Comparison of ENCODE assay signal across 15 cellular contexts in genomic region chr9:98083059-98083458, GRCh38. TPM values are rescaled to one million over a fixed set of nuclear protein-coding genes. Genes with fewer than 3 reads are reported as not detected.
DNase-seq lines count a peak whose midpoint lies in the region; ATAC-seq and TF ChIP-seq lines count a peak whose summit lies in the region.
"Had no signal": no experiment of that assay in that cellular context is flagged by ENCODE, and none has a peak within 500 bp of the region (broad histone marks: within the 10 kb centered on the region; RNA-seq: fewer than 3 reads in every experiment).

No MANE protein-coding gene starts in this region.

- H3K27me3 ChIP-seq in right atrium auricular region (no peaks in the 10 kb centered on the region), left lung (no peaks in the 10 kb centered on the region), mammary epithelial cell (ENCODE audit: insufficient read depth, low read length) (no peaks in the 10 kb centered on the region)
- H3K27me3 ChIP-seq: BLaER1 treated with 17β-estradiol and CSF1 and Interleukin-3, amounts not matched to agents 10 nM and 100 nM; body of pancreas; stomach had no signal

- H3K79me2 ChIP-seq in mammary epithelial cell (ENCODE audit: insufficient read depth, low read length): no peaks in the 10 kb centered on the region

- CTCF ChIA-PET in mammary epithelial cell (lab: Charles Lee; ENCODE audit: low non-redundant PET): no interaction called here

- dilution Hi-C loops in mammary epithelial cell (cut with HindIII; ENCODE audit: low sequenced_read_pairs): no loop called here

- no peak overlapping the region for H3K4me3 ChIP-seq in right atrium auricular region
- H3K4me3 ChIP-seq in left lung: no peak overlapping the region
- no peak overlapping the region for H3K4me3 ChIP-seq in mammary epithelial cell (replicated peaks in 1 of 3; ENCODE audit: insufficient read depth in 1 of 3, low read depth in 2 of 3, low read length in 3 of 3)
- H3K4me3 ChIP-seq: BLaER1 treated with 17β-estradiol and CSF1 and Interleukin-3, amounts not matched to agents 10 nM and 100 nM; body of pancreas; stomach had no signal

- no peak for TF ChIP-seq CTCF in right atrium auricular region (IDR thresholded peaks at IDR 0.05)
- no peak for TF ChIP-seq CTCF in left lung (IDR thresholded peaks at IDR 0.05)
- no peak for TF ChIP-seq CTCF in mammary epithelial cell (conservative IDR thresholded peaks at IDR 0.05 in 1 of 2, IDR thresholded peaks at IDR 0.05 in 1 of 2; ENCODE audit: extremely low read depth in 1 of 2, insufficient read depth in 1 of 2, low read depth in 1 of 2, low read length in 2 of 2)

- peak; percentile 61 for ATAC-seq in Right ventricle myocardium superior (ENCODE audit: poor library complexity)
- no peak for ATAC-seq in activated naive CD4-positive, alpha-beta T cell treated with anti-CD3 and anti-CD28 coated beads, Interleukin-2, amount 50 U/mL, for 72 hours
- peak; percentile 7 for ATAC-seq in left lung
- ATAC-seq in SK-N-SH treated with all-trans-retinoic acid at 6 μM for 48 hours: no peak
- ATAC-seq in GM21526 (IDR thresholded peaks at IDR 0.05; ENCODE audit: low FRiP score, unreplicated experiment): no peak
- ATAC-seq: body of pancreas had no signal

- WGBS in mammary epithelial cell (ENCODE audit: low coverage, missing lambda C conversion rate): 100% methylated on average over 2 of the region's 2 CpGs

- BruUV-seq in mammary epithelial cell (replicated peaks; lab: Mats Ljungman, UMichigan): no TSS peak

- no peak for DNase-seq in Right ventricle myocardium superior
- no peak for DNase-seq in right atrium auricular region (ENCODE audit: low spot score)
- DNase-seq in activated naive CD4-positive, alpha-beta T cell treated with anti-CD3 and anti-CD28 coated beads, Interleukin-2, amount 50 U/mL, for 72 hours (ENCODE audit: low spot score in 2 of 2): no peak
- DNase-seq in left lung: no peak
- DNase-seq in mammary epithelial cell: no peak
- DNase-seq in amniotic stem cell (lab: John Stamatoyannopoulos, UW): no peak
- DNase-seq: activated CD4-positive, alpha-beta T cell treated with anti-CD3 and anti-CD28 coated beads, Interleukin-2, amount 50 U/mL, for 48 hours; body of pancreas; NCI-H226; stimulated activated CD4-positive, alpha-beta T cell treated with anti-CD3 and anti-CD28 coated beads, Interleukin-1b, Interleukin-23, amount 100 ng/mL, for 48 hours; stomach had no signal

- H3K36me3 ChIP-seq in right atrium auricular region (peaks cover 29% of the 10 kb centered on the region), left lung (peaks cover 3 to 96% of the 10 kb centered on the region in 2 donors), mammary epithelial cell (ENCODE audit: insufficient read depth, low read length) (peaks cover 16% of the 10 kb centered on the region)

- intact Hi-C loops in Right ventricle myocardium superior (cut with DNase I): no loop called here
- intact Hi-C loops in left lung (cut with DNase I): no loop called here
- intact Hi-C loops in mammary epithelial cell (cut with micrococcal nuclease): no loop called here

- H3K27ac Mint-ChIP-seq in activated naive CD4-positive, alpha-beta T cell treated with anti-CD3 and anti-CD28 coated beads, Interleukin-2, amount 50 U/mL, for 72 hours: peak overlapping the region; percentile 57 to 79

- H3K36me3 Mint-ChIP-seq in activated naive CD4-positive, alpha-beta T cell treated with anti-CD3 and anti-CD28 coated beads, Interleukin-2, amount 50 U/mL, for 72 hours: peaks cover 10 to 31% of the 10 kb centered on the region in 2 donors

- H3K27ac ChIP-seq in right atrium auricular region (no peak overlapping the region), left lung (peak overlapping the region; percentile 20 to 26), mammary epithelial cell (ENCODE audit: insufficient read depth, low read depth, low read length) (no peak overlapping the region)
- H3K27ac ChIP-seq: body of pancreas, KMS-11 had no signal

- no peak overlapping the region for H2AFZ ChIP-seq in mammary epithelial cell (ENCODE audit: low read depth, low read length)

- H3K9me3 Mint-ChIP-seq in activated naive CD4-positive, alpha-beta T cell treated with anti-CD3 and anti-CD28 coated beads, Interleukin-2, amount 50 U/mL, for 72 hours: no peaks in the 10 kb centered on the region

- H4K20me1 ChIP-seq in mammary epithelial cell (ENCODE audit: insufficient read depth, low read length): no peaks in the 10 kb centered on the region

- H3K4me1 ChIP-seq in right atrium auricular region (peaks cover 0 to 9% of the 10 kb centered on the region in 2 donors), left lung (peaks cover 0 to 26% of the 10 kb centered on the region in 2 donors), mammary epithelial cell (ENCODE audit: insufficient read depth, low read length) (peaks cover 21% of the 10 kb centered on the region)

- no peak overlapping the region for H3K9ac ChIP-seq in mammary epithelial cell (ENCODE audit: insufficient read depth, low read length)
- H3K9ac ChIP-seq: KMS-11 had no signal

- in situ Hi-C loops in mammary epithelial cell (cut with MboI; ENCODE audit: low sequenced_read_pairs in 2 of 2): no loop called here

- no peaks in the 10 kb centered on the region for H3K9me3 ChIP-seq in right atrium auricular region
- H3K9me3 ChIP-seq in left lung: no peaks in the 10 kb centered on the region
- no peaks in the 10 kb centered on the region for H3K9me3 ChIP-seq in mammary epithelial cell (replicated peaks; ENCODE audit: insufficient read depth, low read length)
- H3K9me3 ChIP-seq: body of pancreas, stomach had no signal

- H3K4me2 ChIP-seq in mammary epithelial cell (ENCODE audit: insufficient read depth, low read depth, low read length): no peak overlapping the region
- H3K4me2 ChIP-seq: KMS-11 had no signal

TF ChIP-seq in SK-N-SH treated with all-trans-retinoic acid at 6 μM for 48 hours, 23 proteins besides CTCF, POLR2A, EP300 and RAD21:
- TF ChIP-seq ZFP30 (CRISPR knock-in tag; IDR thresholded peaks at IDR 0.05): no peak
- TF ChIP-seq POU6F1 (CRISPR knock-in tag; IDR thresholded peaks at IDR 0.05; ENCODE audit: borderline replicate concordance, low read depth): no peak
- no peak for TF ChIP-seq GLIS3 (CRISPR knock-in tag; IDR thresholded peaks at IDR 0.05)
- no peak for TF ChIP-seq ZNF8 (CRISPR knock-in tag; IDR thresholded peaks at IDR 0.05)
- no peak for TF ChIP-seq SNAI2 (CRISPR knock-in tag; IDR thresholded peaks at IDR 0.05)
- no peak for TF ChIP-seq ZNF70 (CRISPR knock-in tag; IDR thresholded peaks at IDR 0.05)
- no peak for TF ChIP-seq ESRRG (CRISPR knock-in tag; IDR thresholded peaks at IDR 0.05)
- TF ChIP-seq ZFP3 (CRISPR knock-in tag; IDR thresholded peaks at IDR 0.05): no peak
- TF ChIP-seq ISL1 (CRISPR knock-in tag; IDR thresholded peaks at IDR 0.05): no peak

RNA-seq across cellular contexts. Expression of gene NANS, which starts 26.5 kb away (rescaled TPM):
- total RNA-seq in Right ventricle myocardium superior (33.4 TPM), right atrium auricular region (10 to 100 TPM; 27.4 to 35.5 TPM), left lung (10 to 100 TPM; 51.8 to 72.0 TPM), mammary epithelial cell (10 to 100 TPM; 44.7 to 52.4 TPM)
- 10 to 100 TPM; 55.9 to 60.0 TPM for total RNA-seq in activated naive CD4-positive, alpha-beta T cell treated with anti-CD3 and anti-CD28 coated beads, Interleukin-2, amount 50 U/mL, for 72 hours
- 69.6 TPM for polyA plus RNA-seq in mammary epithelial cell
- polyA minus RNA-seq in mammary epithelial cell: 39.5 TPM

RNA-seq across cellular contexts. Expression of gene TRIM14, which starts 36.0 kb away (rescaled TPM):
- total RNA-seq in Right ventricle myocardium superior (4.9 TPM), right atrium auricular region (1 to 10 TPM; 1.8 to 2.0 TPM), left lung (10 to 100 TPM; 26.8 to 37.2 TPM), mammary epithelial cell (10 to 100 TPM; 11.3 to 17.6 TPM)
- 10 to 100 TPM; 37.3 to 59.3 TPM for total RNA-seq in activated naive CD4-positive, alpha-beta T cell treated with anti-CD3 and anti-CD28 coated beads, Interleukin-2, amount 50 U/mL, for 72 hours
- 14.6 TPM for polyA plus RNA-seq in mammary epithelial cell
- 38.8 TPM for polyA minus RNA-seq in mammary epithelial cell

Comparison
In these comparisons a context has a peak if more than half of its experiments do, and no peak if none do; other contexts are left out.
1. ATAC-seq: peak in Right ventricle myocardium superior (single experiment) and left lung (single experiment); none in activated naive CD4-positive, alpha-beta T cell treated with anti-CD3 and anti-CD28 coated beads, Interleukin-2, amount 50 U/mL, for 72 hours (0 of 2), SK-N-SH treated with all-trans-retinoic acid at 6 μM for 48 hours (single experiment) and GM21526 (single experiment).
2. H3K27ac ChIP-seq: peak in left lung (2 of 2); none in right atrium auricular region (0 of 2) and mammary epithelial cell (single experiment).